ENCODE assay signal across 11 cellular contexts in genomic region chr9:110555971-110556370, GRCh38. TPM values are rescaled to one million over a fixed set of nuclear protein-coding genes. Genes with fewer than 3 reads are reported as not detected.
A peak's percentile ranks its signal among the peaks of the same experiment; 100 is the strongest.
DNase-seq lines count a peak whose midpoint lies in the region; ATAC-seq and TF ChIP-seq lines count a peak whose summit lies in the region.
"Had no signal": no experiment of that assay in that cellular context is flagged by ENCODE, and none has a peak within 500 bp of the region (broad histone marks: within the 10 kb centered on the region; RNA-seq: fewer than 3 reads in every experiment).

No MANE protein-coding gene starts in this region.

- no peak overlapping the region for H3K4me3 ChIP-seq in SK-N-SH (ENCODE audit: low read depth in 2 of 2, low read length in 1 of 2)
- H3K4me3 ChIP-seq in uterus: no peak overlapping the region
- peak overlapping the region in 5 of 59 donors; percentile 4 to 37 (median 28) for H3K4me3 ChIP-seq in dorsolateral prefrontal cortex

- H3K27me3 ChIP-seq in SK-N-SH (ENCODE audit: insufficient read depth) (no peaks in the 10 kb centered on the region), uterus (no peaks in the 10 kb centered on the region), dorsolateral prefrontal cortex (no peaks in the 10 kb centered on the region)

- H3K9me2 ChIP-seq in SK-N-SH: no peaks in the 10 kb centered on the region

- H3K36me3 ChIP-seq in SK-N-SH (replicated peaks in 1 of 2; ENCODE audit: control insufficient read depth in 1 of 2, insufficient read depth in 2 of 2, low read length in 1 of 2) (no peaks in the 10 kb centered on the region), uterus (no peaks in the 10 kb centered on the region)
- H3K36me3 ChIP-seq: neutrophil had no signal

- H3K9me3 ChIP-seq in SK-N-SH (no peaks in the 10 kb centered on the region), uterus (no peaks in the 10 kb centered on the region)
- H3K9me3 ChIP-seq: neutrophil had no signal

- POLR2A ChIA-PET in SK-N-SH (lab: Yijun Ruan, JAX): no interaction called here

- ATAC-seq in SK-N-SH treated with all-trans-retinoic acid at 6 μM for 48 hours: no peak; the same call in 2 of the 3 replicates
- ATAC-seq in GM18502 (IDR thresholded peaks at IDR 0.05; ENCODE audit: poor library complexity, unreplicated experiment): no peak

- no peak for TF ChIP-seq CTCF in SK-N-SH (IDR thresholded peaks at IDR 0.05)
- no peak for TF ChIP-seq CTCF in uterus (IDR thresholded peaks at IDR 0.05)
- TF ChIP-seq CTCF in GM20000 (IDR thresholded peaks at IDR 0.05; ENCODE audit: extremely low read depth, missing control alignments): no peak
- no peak for TF ChIP-seq CTCF in dorsolateral prefrontal cortex (IDR thresholded peaks at IDR 0.05 in 54 of 56, conservative IDR thresholded peaks at IDR 0.05 in 2 of 56; ENCODE audit: low read depth in 1 of 56, partially characterized antibody in 56 of 56)

- H3K4me1 ChIP-seq in SK-N-SH (ENCODE audit: control insufficient read depth in 1 of 2, insufficient read depth in 2 of 2, low read depth in 1 of 2, low read length in 1 of 2) (no peaks in the 10 kb centered on the region), uterus (no peaks in the 10 kb centered on the region)

- 7% methylated on average over 3 of the region's 3 CpGs for WGBS in SK-N-SH (ENCODE audit: low lambda C conversion rate)

- no peaks in the 10 kb centered on the region for H3F3A ChIP-seq in SK-N-SH (replicated peaks; ENCODE audit: insufficient read depth)

- no peaks in the 10 kb centered on the region for H4K20me1 ChIP-seq in SK-N-SH (ENCODE audit: insufficient read depth)

- no peak for TF ChIP-seq RAD21 in SK-N-SH (IDR thresholded peaks at IDR 0.05; ENCODE audit: low read length)

- H2AFZ ChIP-seq in SK-N-SH (ENCODE audit: low read depth): no peak overlapping the region

- intact Hi-C loops in uterus (cut with DNase I; ENCODE audit: low total_unique reads) (no loop called here), dorsolateral prefrontal cortex (cut with DNase I) (no loop called here)

- no peaks in the 10 kb centered on the region for H3K79me2 ChIP-seq in SK-N-SH (ENCODE audit: insufficient read depth)

- DNase-seq in SK-N-SH (no peak), fibroblast of gingiva (ENCODE audit: low read depth) (peak; percentile 95), mucosa of gallbladder (ENCODE audit: low spot score) (peak; percentile 46), uterus (peak; percentile 76 to 80), GM20000 (ENCODE audit: low spot score) (no peak), dorsolateral prefrontal cortex (no peak)
- DNase-seq: activated CD4-positive, alpha-beta T cell treated with anti-CD3 and anti-CD28 coated beads for 1 hour; NCI-H1092 treated with DMSO at 0.1 percent for 48 hours had no signal

- CTCF ChIA-PET in SK-N-SH (lab: Yijun Ruan, JAX): no interaction called here

- H3K27ac ChIP-seq in SK-N-SH (ENCODE audit: low read depth in 2 of 2, low read length in 1 of 2) (no peak overlapping the region), uterus (peak overlapping the region; percentile 25 to 65), dorsolateral prefrontal cortex (peak overlapping the region in 9 of 59 donors; percentile 2 to 52 (median 23))
- H3K27ac ChIP-seq: neutrophil had no signal

- H3K9ac ChIP-seq in SK-N-SH: no peak overlapping the region

- TF ChIP-seq EP300 in SK-N-SH (IDR thresholded peaks at IDR 0.05; ENCODE audit: borderline replicate concordance in 1 of 2, low read depth in 1 of 2, low read length in 1 of 2): no peak

- no peak for TF ChIP-seq POLR2A in uterus (IDR thresholded peaks at IDR 0.05)

- H3K4me2 ChIP-seq in SK-N-SH: no peak overlapping the region

TF ChIP-seq in SK-N-SH treated with all-trans-retinoic acid at 6 μM for 48 hours, 23 proteins besides CTCF, POLR2A, EP300 and RAD21:
- no peak for TF ChIP-seq ZNF70 (CRISPR knock-in tag; IDR thresholded peaks at IDR 0.05)
- TF ChIP-seq ARNTL (CRISPR knock-in tag; IDR thresholded peaks at IDR 0.05; ENCODE audit: borderline replicate concordance, low read depth): no peak
- TF ChIP-seq TCF4 (CRISPR knock-in tag; IDR thresholded peaks at IDR 0.05; ENCODE audit: borderline replicate concordance): 0 out of 2 replicates have a peak, but pooled peaks have one; percentile 20
- TF ChIP-seq ESRRG (CRISPR knock-in tag; IDR thresholded peaks at IDR 0.05): 0 out of 2 replicates have a peak, but pooled peaks have one; percentile 8
- TF ChIP-seq OSR1 (CRISPR knock-in tag; IDR thresholded peaks at IDR 0.05): no peak
- TF ChIP-seq ISL1 (CRISPR knock-in tag; IDR thresholded peaks at IDR 0.05): peak; percentile 82
- no peak for TF ChIP-seq ZFP30 (CRISPR knock-in tag; IDR thresholded peaks at IDR 0.05)
- 0 out of 2 replicates have a peak, but pooled peaks have one; percentile 62 for TF ChIP-seq SNAI2 (CRISPR knock-in tag; IDR thresholded peaks at IDR 0.05)

TF ChIP-seq in SK-N-SH, 30 proteins besides CTCF, POLR2A, EP300 and RAD21:
- TF ChIP-seq TCF12 (IDR thresholded peaks at IDR 0.05) (no peak), SIN3A (IDR thresholded peaks at IDR 0.05; ENCODE audit: borderline replicate concordance, low read depth, low read length) (no peak), NRF1 (IDR thresholded peaks at IDR 0.05; ENCODE audit: low read depth, low read length) (no peak)
- TF ChIP-seq, protein P1, sequence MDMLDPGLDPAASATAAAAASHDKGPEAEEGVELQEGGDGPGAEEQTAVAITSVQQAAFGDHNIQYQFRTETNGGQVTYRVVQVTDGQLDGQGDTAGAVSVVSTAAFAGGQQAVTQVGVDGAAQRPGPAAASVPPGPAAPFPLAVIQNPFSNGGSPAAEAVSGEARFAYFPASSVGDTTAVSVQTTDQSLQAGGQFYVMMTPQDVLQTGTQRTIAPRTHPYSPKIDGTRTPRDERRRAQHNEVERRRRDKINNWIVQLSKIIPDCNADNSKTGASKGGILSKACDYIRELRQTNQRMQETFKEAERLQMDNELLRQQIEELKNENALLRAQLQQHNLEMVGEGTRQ (IDR thresholded peaks at IDR 0.05; ENCODE audit: borderline replicate concordance, low read depth, low read length): no peak
TF ChIP-seq in SK-N-SH: peak in this region for 0.

RNA-seq across cellular contexts. Expression of gene SVEP1, which starts 23.6 kb away (rescaled TPM):
- 0.10 and 0.11 TPM in 2 replicates for polyA plus RNA-seq in SK-N-SH (2012; rRNA removed)
- 0.12 and 0.17 TPM in 2 replicates for polyA plus RNA-seq in SK-N-SH (2012; cell fraction: cytosol; rRNA removed)
- polyA plus RNA-seq in SK-N-SH (2012; cell fraction: nucleus; rRNA removed): 0.15 and 0.29 TPM in 2 replicates
- total RNA-seq in mucosa of gallbladder (13.1 TPM), uterus (10 to 100 TPM; 47.9 to 63.5 (median 58.0) TPM), dorsolateral prefrontal cortex (10 to 100 TPM in 44 of 120 experiments, 1 to 10 TPM in 76; 1.8 to 21.3 (median 8.4) TPM)

Comparison
In these comparisons a context has a peak if more than half of its experiments do, and no peak if none do; other contexts are left out.
1. DNase-seq: peak in fibroblast of gingiva (single experiment), mucosa of gallbladder (single experiment) and uterus (2 of 2); none in SK-N-SH (single experiment), GM20000 (single experiment) and dorsolateral prefrontal cortex (0 of 10).
2. H3K27ac ChIP-seq: peak in uterus (2 of 2); none in SK-N-SH (0 of 2).